8 cellular contexts compared by ENCODE assay signal in genomic region chr1:198167436-198167934, GRCh38. TPM values are rescaled to one million over a fixed set of nuclear protein-coding genes. Genes with fewer than 3 reads are reported as not detected.
A peak's percentile ranks its signal among the peaks of the same experiment; 100 is the strongest.
DNase-seq lines count a peak whose midpoint lies in the region; ATAC-seq and TF ChIP-seq lines count a peak whose summit lies in the region.

No MANE protein-coding gene starts in this region.

- intact Hi-C loops in gastrocnemius medialis (cut with DNase I; ENCODE audit: low total_unique reads): no loop called here
- intact Hi-C loops in lower leg skin (cut with DNase I; ENCODE audit: low total_unique reads): no loop called here

- H3K4me1 ChIP-seq in gastrocnemius medialis: peaks cover 44 to 84% of the 10 kb centered on the region in 2 donors

- no peak for TF ChIP-seq POLR2A in gastrocnemius medialis (IDR thresholded peaks at IDR 0.05)
- no peak for TF ChIP-seq POLR2A in lower leg skin (IDR thresholded peaks at IDR 0.05)

- DNase-seq in astrocyte of the hippocampus (ENCODE audit: low read depth, low spot score) (peak; percentile 49), gastrocnemius medialis (peak; percentile 30 to 31), NCI-H1694 (lab: John Stamatoyannopoulos, UW) (no peak), lower leg skin (ENCODE audit: low spot score in 2 of 2) (no peak), NCI-H1092 (lab: John Stamatoyannopoulos, UW) (no peak)

- no peaks in the 10 kb centered on the region for H3K27me3 ChIP-seq in gastrocnemius medialis

- no peaks in the 10 kb centered on the region for H3K36me3 ChIP-seq in KOPT-K1 (ENCODE audit: insufficient read depth, low read length)
- H3K36me3 ChIP-seq in gastrocnemius medialis: no peaks in the 10 kb centered on the region

- WGBS in lower leg skin, 2 donors: 11 to 30% methylated on average over 3 of the region's 3 CpGs

- H3K4me3 ChIP-seq in gastrocnemius medialis: no peak overlapping the region
- no peak overlapping the region for H3K4me3 ChIP-seq in lower leg skin (ENCODE audit: low read depth, poor library complexity, severe bottlenecking)

- no peaks in the 10 kb centered on the region for H3K9me3 ChIP-seq in KOPT-K1 (ENCODE audit: insufficient read depth, low read length, poor library complexity, severe bottlenecking)
- no peaks in the 10 kb centered on the region for H3K9me3 ChIP-seq in gastrocnemius medialis

- peak; percentile 36 for ATAC-seq in GM18499 (IDR thresholded peaks at IDR 0.05; ENCODE audit: insufficient read depth, unreplicated experiment)
- ATAC-seq in GM21717 (IDR thresholded peaks at IDR 0.05; ENCODE audit: unreplicated experiment): peak; percentile 68
- ATAC-seq in gastrocnemius medialis: peak; percentile 96 to 97

- TF ChIP-seq CTCF in gastrocnemius medialis (IDR thresholded peaks at IDR 0.05 in 4 of 5, conservative IDR thresholded peaks at IDR 0.05 in 1 of 5): no peak
- no peak for TF ChIP-seq CTCF in lower leg skin (IDR thresholded peaks at IDR 0.05)

- in situ Hi-C loops in gastrocnemius medialis (cut with MboI; ENCODE audit: low sequenced_read_pairs in 4 of 4): loop anchor here in 1 of 4 donors (25.0 kb wide), 1 partner anchor 255 kb away; the partner anchor contains the start of genes C1orf53 and LHX9

- peak overlapping the region; percentile 80 for H3K27ac ChIP-seq in KOPT-K1 (ENCODE audit: low read depth, low read length, poor library complexity, severe bottlenecking)
- H3K27ac ChIP-seq in gastrocnemius medialis: peak overlapping the region; percentile 52 to 70 (median 62)

RNA-seq across cellular contexts. Expression of gene NEK7, which starts 10.7 kb away (rescaled TPM):
- total RNA-seq in gastrocnemius medialis: 100 to 1,000 TPM in 3 of 4 donors, 10 to 100 TPM in 1; 98.1 to 152 (median 118) TPM
- total RNA-seq in lower leg skin: 10 to 100 TPM; 50.4 to 71.6 (median 57.3) TPM

Comparison
In these comparisons a context has a peak if more than half of its experiments do, and no peak if none do; other contexts are left out.
1. ATAC-seq: peak in every context shown above with its lines; median percentile 96 in gastrocnemius medialis; 68 in GM21717; 36 in GM18499.
2. DNase-seq: peak in astrocyte of the hippocampus (single experiment) and gastrocnemius medialis (2 of 2); none in NCI-H1694 (single experiment), lower leg skin (0 of 2) and NCI-H1092 (single experiment).